1 cellular context compared by ENCODE assay signal in genomic region chr1:156706647-156707008, GRCh38.
TF ChIP-seq lines count a peak whose summit lies in the region.

No MANE protein-coding gene starts in this region.

TF ChIP-seq in A549, 52 proteins besides CTCF, POLR2A, EP300 and RAD21 (continued from another document):
- no peak for TF ChIP-seq HMGXB4 (CRISPR knock-in tag; IDR thresholded peaks at IDR 0.05; ENCODE audit: borderline replicate concordance)
- TF ChIP-seq, protein P1, sequence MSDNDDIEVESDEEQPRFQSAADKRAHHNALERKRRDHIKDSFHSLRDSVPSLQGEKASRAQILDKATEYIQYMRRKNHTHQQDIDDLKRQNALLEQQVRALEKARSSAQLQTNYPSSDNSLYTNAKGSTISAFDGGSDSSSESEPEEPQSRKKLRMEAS (IDR thresholded peaks at IDR 0.05), result no peak
- TF ChIP-seq CHD2 (IDR thresholded peaks at IDR 0.05; ENCODE audit: low read length, partially characterized antibody), result no peak
- no peak for TF ChIP-seq ZC3H11A (IDR thresholded peaks at IDR 0.05)
